In the genomic region with DNA sequence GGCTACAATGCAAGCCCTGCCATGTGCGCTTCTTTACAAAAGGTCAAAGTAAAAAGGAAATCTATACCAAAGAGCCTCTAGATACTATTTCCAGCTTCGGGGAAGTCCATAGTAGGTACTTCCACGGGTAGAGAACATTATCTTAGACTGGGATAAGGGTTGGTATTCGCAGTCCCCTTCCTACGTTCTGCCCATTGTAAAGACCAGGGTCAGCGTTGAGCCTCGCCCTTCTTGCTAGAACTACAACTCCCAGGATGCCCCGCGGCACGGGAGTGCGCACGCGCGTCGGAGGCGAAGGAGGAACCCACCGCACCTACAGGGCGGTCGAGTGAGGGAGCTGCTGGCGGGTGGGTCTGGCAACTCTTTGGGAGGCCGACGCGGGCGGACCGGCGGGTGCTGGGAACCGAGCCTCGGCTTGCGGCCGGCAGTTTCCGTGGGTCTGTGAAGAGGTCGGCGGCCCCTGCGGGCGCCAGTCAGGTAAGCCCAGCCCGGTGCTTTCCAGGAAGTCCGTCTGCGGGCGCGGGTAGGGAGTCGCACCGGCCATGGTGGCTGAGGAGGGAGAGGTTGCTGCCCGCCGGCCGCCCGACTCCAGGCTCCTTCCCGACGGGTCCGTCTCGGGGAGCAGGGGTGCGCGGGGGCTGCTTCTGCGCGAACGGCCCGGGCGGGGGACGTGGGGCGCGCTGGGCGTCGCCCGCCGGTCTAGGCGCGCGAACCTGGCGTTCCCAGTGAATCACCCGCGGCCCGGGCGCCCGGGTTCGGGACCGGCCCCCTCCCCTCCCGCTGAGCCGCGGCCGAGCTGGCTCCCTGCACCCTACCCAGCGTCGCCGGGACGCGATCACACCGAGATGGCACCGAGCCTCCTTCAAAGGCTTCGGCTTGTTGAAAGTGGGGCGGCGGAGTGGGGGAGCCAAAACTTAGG, we compare ENCODE assay signal across 8 cellular contexts. TPM values are rescaled to one million over a fixed set of nuclear protein-coding genes. Genes with fewer than 3 reads are reported as not detected.
A peak's percentile ranks its signal among the peaks of the same experiment; 100 is the strongest.
DNase-seq lines count a peak whose midpoint lies in the region; ATAC-seq, FAIRE-seq and TF ChIP-seq lines count a peak whose summit lies in the region.

A gene (plus strand): TSS at position 294 of the 919 bp plus-strand sequence. CDS start 33,232 bp downstream, outside the sequence.

- no peaks in the 10 kb centered on the region for H3K36me3 ChIP-seq in kidney (ENCODE audit: control insufficient read depth in 1 of 2, insufficient read depth in 2 of 2, low read length in 2 of 2)

- FAIRE-seq in kidney (lab: Jason Lieb, UNC), result no peak

- peak within 1 kb of the TSS; percentile 9 to 91 for H3K9ac ChIP-seq in kidney (ENCODE audit: low read length in 2 of 2)

- peak; percentile 97 for DNase-seq in AG08396 (ENCODE audit: low spot score)
- DNase-seq in NCI-H345 treated with DMSO at 0.1 percent for 48 hours (lab: John Stamatoyannopoulos, UW; ENCODE audit: unreplicated experiment), result peak; percentile 62
- DNase-seq in activated CD4-positive, alpha-beta T cell treated with anti-CD3 and anti-CD28 coated beads for 24 hours (ENCODE audit: low read depth in 2 of 2), result peak; percentile 81 to 86
- peak; percentile 97 for DNase-seq in chondrocyte (ENCODE audit: low spot score)
- DNase-seq in kidney, result peak; percentile 96
- DNase-seq in stimulated activated CD4-positive, alpha-beta T cell treated with anti-CD3 and anti-CD28 coated beads, Interleukin-15, amount 100 ng/mL, for 1 hour (ENCODE audit: low read depth in 1 of 2, low spot score in 1 of 2), result peak; percentile 83 to 87

- peak; percentile 91 for ATAC-seq in GM18909 (IDR thresholded peaks at IDR 0.05; ENCODE audit: poor library complexity, unreplicated experiment)
- peak; percentile 90 for ATAC-seq in HG03159 (IDR thresholded peaks at IDR 0.05; ENCODE audit: unreplicated experiment)

- peak within 1 kb of the TSS; percentile 86 for H3K4me3 Mint-ChIP-seq in chondrocyte (ENCODE audit: unreplicated experiment)

- H3K27ac ChIP-seq in kidney (ENCODE audit: low read depth in 2 of 2, low read length in 2 of 2), result peak within 1 kb of the TSS; percentile 91 to 95

- H3K27me3 Mint-ChIP-seq in chondrocyte (ENCODE audit: low read depth), result no peaks in the 10 kb centered on the region

- H3K4me1 Mint-ChIP-seq in chondrocyte (ENCODE audit: low read depth), result peaks cover 51% of the 10 kb centered on the region

- no peaks in the 10 kb centered on the region for H3K9me3 Mint-ChIP-seq in chondrocyte (ENCODE audit: low read depth)

- H3K27ac Mint-ChIP-seq in chondrocyte (ENCODE audit: unreplicated experiment), result peak within 1 kb of the TSS; percentile 94

- H3K4me3 ChIP-seq in kidney (ENCODE audit: low read length in 2 of 2), result peak within 1 kb of the TSS; percentile 76 to 89

- peaks cover 5 to 23% of the 10 kb centered on the region in 2 donors for H3K4me1 ChIP-seq in kidney (ENCODE audit: control insufficient read depth in 1 of 2, insufficient read depth in 1 of 2, low read depth in 1 of 2, low read length in 2 of 2)

- intact Hi-C loops in kidney (cut with DNase I), result no loop called here

- H3K9me3 ChIP-seq in kidney (ENCODE audit: control insufficient read depth in 1 of 2, low read length in 2 of 2), result no peaks in the 10 kb centered on the region

- H3K36me3 Mint-ChIP-seq in chondrocyte (ENCODE audit: low read depth), result no peaks in the 10 kb centered on the region

- TF ChIP-seq CTCF in chondrocyte (IDR thresholded peaks at IDR 0.05), result peak; percentile 46
- no peak for TF ChIP-seq CTCF in kidney (IDR thresholded peaks at IDR 0.05; ENCODE audit: borderline replicate concordance, extremely low read depth, insufficient read depth)

RNA-seq across cellular contexts. Expression of the gene that starts here (rescaled TPM):
- total RNA-seq in chondrocyte (44.3 to 56.9 TPM (median 44.4 TPM) in 3 replicates), kidney (49.0 TPM)
- 8.9 TPM for polyA plus RNA-seq in kidney (ENCODE audit: insufficient read depth, low read depth, low replicate concordance)

Comparison
In these comparisons a context has a peak if more than half of its experiments do, and no peak if none do; other contexts are left out.
1. Peak in every context shown above with its lines: DNase-seq, ATAC-seq, H3K4me3 ChIP-seq and H3K27ac ChIP-seq.